11 cellular contexts compared by ENCODE assay signal in genomic region chr1:67653304-67653703, GRCh38.
"Had no signal": no experiment of that assay in that cellular context is flagged by ENCODE, and none has a peak within 500 bp of the region (broad histone marks: within the 10 kb centered on the region; RNA-seq: fewer than 3 reads in every experiment).

No MANE protein-coding gene starts in this region.

- H3K27me3 ChIP-seq: foreskin keratinocyte, pancreas, tibial nerve had no signal

- H3K9me3 ChIP-seq: pancreas, tibial nerve had no signal

- DNase-seq: activated CD8-positive, alpha-beta memory T cell treated with anti-CD3 and anti-CD28 coated beads, Interleukin-2, amount 50 U/mL, for 4 hours; activated CD8-positive, alpha-beta T cell treated with anti-CD3 and anti-CD28 coated beads, Interleukin-2, amount 10 ng/mL, durations not matched to agents 7 days and 5 days; activated naive CD4-positive, alpha-beta T cell; activated naive CD8-positive, alpha-beta T cell treated with anti-CD3 and anti-CD28 coated beads, Interleukin-2, amount 10 ng/mL, durations not matched to agents 7 days and 5 days; effector memory CD4-positive, alpha-beta T cell; head of caudate nucleus; immature natural killer cell; pancreas had no signal

- H3K27ac ChIP-seq: foreskin keratinocyte, neural progenitor cell, pancreas, tibial nerve had no signal

- H3K4me1 ChIP-seq: foreskin keratinocyte, pancreas, tibial nerve had no signal

- H2AFZ ChIP-seq: neural progenitor cell had no signal

- H3K9ac ChIP-seq: neural progenitor cell had no signal

- H3K36me3 ChIP-seq: pancreas, tibial nerve had no signal

- H3K4me2 ChIP-seq: neural progenitor cell had no signal

- H3K4me3 ChIP-seq: neural progenitor cell, pancreas, tibial nerve had no signal

- ATAC-seq: activated CD8-positive, alpha-beta T cell treated with anti-CD3 and anti-CD28 coated beads, Interleukin-2, amount 10 ng/mL, durations not matched to agents 7 days and 5 days had no signal
